In genomic region chr16:89096768-89097527, GRCh38 we compare ENCODE assay signal across 9 cellular contexts. TPM values are rescaled to one million over a fixed set of nuclear protein-coding genes. Genes with fewer than 3 reads are reported as not detected.
DNase-seq lines count a peak whose midpoint lies in the region; ATAC-seq and TF ChIP-seq lines count a peak whose summit lies in the region.
"Had no signal": no experiment of that assay in that cellular context is flagged by ENCODE, and none has a peak within 500 bp of the region (broad histone marks: within the 10 kb centered on the region; RNA-seq: fewer than 3 reads in every experiment).

No MANE protein-coding gene starts in this region.

- H3K27me3 Mint-ChIP-seq in natural killer cell (ENCODE audit: low read depth in 2 of 2) = peaks cover 5 to 6% of the 10 kb centered on the region in 2 donors

- no peak overlapping the region for H3K4me3 ChIP-seq in esophagus muscularis mucosa
- H3K4me3 ChIP-seq: lower lobe of right lung had no signal

- no peak for TF ChIP-seq EP300 in esophagus muscularis mucosa (IDR thresholded peaks at IDR 0.05)

- H3K36me3 ChIP-seq in esophagus muscularis mucosa = peaks cover 11 to 37% (median 24%) of the 10 kb centered on the region in 4 donors

- intact Hi-C loops in natural killer cell (cut with micrococcal nuclease) = loop anchor here (10.0 kb wide), 1 partner anchor 118 kb away; the partner anchor contains the start of gene ZNF778
- intact Hi-C loops in esophagus muscularis mucosa (cut with DNase I) = no loop called here

- no peaks in the 10 kb centered on the region for H3K9me3 ChIP-seq in esophagus muscularis mucosa
- H3K9me3 ChIP-seq: lower lobe of right lung had no signal

- H3K27ac Mint-ChIP-seq in natural killer cell = peak overlapping the region; percentile 69 to 71
- H3K27ac Mint-ChIP-seq in stimulated activated effector memory CD8-positive, alpha-beta T cell treated with anti-CD3 and anti-CD28 coated beads, Interleukin-12 subunit alpha, Interleukin-12 subunit beta, amount 100 ng/mL, for 72 hours = peak overlapping the region; percentile 99

- in situ Hi-C loops in KBM-7 (cut with MboI; ENCODE audit: low pct_unique_long_range_greater_than_20kb, low sequenced_read_pairs) = no loop called here

- H3K4me1 ChIP-seq in esophagus muscularis mucosa = peaks cover 16 to 48% (median 43%) of the 10 kb centered on the region in 4 donors

- ATAC-seq in natural killer cell = peak in 1 of 3 donors; percentile 53
- peak; percentile 91 for ATAC-seq in stimulated activated effector memory CD8-positive, alpha-beta T cell treated with anti-CD3 and anti-CD28 coated beads, Interleukin-12 subunit alpha, Interleukin-12 subunit beta, amount 100 ng/mL, for 72 hours

- H3K27ac ChIP-seq in esophagus muscularis mucosa (replicated peaks in 1 of 4) = no peak overlapping the region
- H3K27ac ChIP-seq: lower lobe of right lung had no signal

- no peak for TF ChIP-seq CTCF in natural killer cell (IDR thresholded peaks at IDR 0.05)
- no peak for TF ChIP-seq CTCF in esophagus muscularis mucosa (IDR thresholded peaks at IDR 0.05)

- no peaks in the 10 kb centered on the region for H3K9me3 Mint-ChIP-seq in natural killer cell
- H3K9me3 Mint-ChIP-seq in stimulated activated effector memory CD8-positive, alpha-beta T cell treated with anti-CD3 and anti-CD28 coated beads, Interleukin-12 subunit alpha, Interleukin-12 subunit beta, amount 100 ng/mL, for 72 hours = no peaks in the 10 kb centered on the region

- TF ChIP-seq POLR2A in esophagus muscularis mucosa (IDR thresholded peaks at IDR 0.05; ENCODE audit: low read depth) = no peak

- H3K4me3 Mint-ChIP-seq in natural killer cell = peak overlapping the region; percentile 65
- peak overlapping the region; percentile 89 for H3K4me3 Mint-ChIP-seq in stimulated activated effector memory CD8-positive, alpha-beta T cell treated with anti-CD3 and anti-CD28 coated beads, Interleukin-12 subunit alpha, Interleukin-12 subunit beta, amount 100 ng/mL, for 72 hours

- H3K36me3 Mint-ChIP-seq in natural killer cell = no peaks in the 10 kb centered on the region
- H3K36me3 Mint-ChIP-seq in stimulated activated effector memory CD8-positive, alpha-beta T cell treated with anti-CD3 and anti-CD28 coated beads, Interleukin-12 subunit alpha, Interleukin-12 subunit beta, amount 100 ng/mL, for 72 hours = peaks cover 55% of the 10 kb centered on the region

- no peaks in the 10 kb centered on the region for H3K27me3 ChIP-seq in esophagus muscularis mucosa

- DNase-seq in T follicular helper cell (ENCODE audit: low read depth) (peak; percentile 38), natural killer cell (no peak), KBM-7 (no peak), C1 segment of cervical spinal cord (lab: John Stamatoyannopoulos, UW) (no peak), esophagus muscularis mucosa (ENCODE audit: extremely low spot score) (no peak), NCI-H748 (lab: John Stamatoyannopoulos, UW; ENCODE audit: unreplicated experiment) (no peak)
- DNase-seq in activated T-cell treated with anti-CD3 and anti-CD28 coated beads, Interleukin-2, amount 50 U/mL, for 1 hour = peak; percentile 80
- DNase-seq in stimulated activated effector memory CD8-positive, alpha-beta T cell treated with anti-CD3 and anti-CD28 coated beads, Interleukin-12 subunit alpha, Interleukin-12 subunit beta, amount 100 ng/mL, for 72 hours (ENCODE audit: low spot score in 2 of 2) = peak; percentile 52 to 81
- DNase-seq: lower lobe of right lung had no signal

- 82% methylated on average over 25 of the region's 31 CpGs for WGBS in esophagus muscularis mucosa

- peaks cover 69 to 70% of the 10 kb centered on the region in 2 donors for H3K4me1 Mint-ChIP-seq in natural killer cell
- peaks cover 81% of the 10 kb centered on the region for H3K4me1 Mint-ChIP-seq in stimulated activated effector memory CD8-positive, alpha-beta T cell treated with anti-CD3 and anti-CD28 coated beads, Interleukin-12 subunit alpha, Interleukin-12 subunit beta, amount 100 ng/mL, for 72 hours

RNA-seq across cellular contexts. Expression of gene ACSF3, which starts 3.3 kb away (rescaled TPM):
- total RNA-seq in natural killer cell (10 to 100 TPM; 45.0 to 71.4 (median 51.6) TPM), esophagus muscularis mucosa (10 to 100 TPM; 23.5 to 29.8 (median 27.2) TPM)

Comparison
In these comparisons a context has a peak if more than half of its experiments do, and no peak if none do; other contexts are left out.
1. DNase-seq: peak in T follicular helper cell (single experiment), activated T-cell treated with anti-CD3 and anti-CD28 coated beads, Interleukin-2, amount 50 U/mL, for 1 hour (single experiment) and stimulated activated effector memory CD8-positive, alpha-beta T cell treated with anti-CD3 and anti-CD28 coated beads, Interleukin-12 subunit alpha, Interleukin-12 subunit beta, amount 100 ng/mL, for 72 hours (2 of 2); none in natural killer cell (single experiment), KBM-7 (single experiment), C1 segment of cervical spinal cord (0 of 14), esophagus muscularis mucosa (single experiment) and NCI-H748 (single experiment).